ENCODE assay signal across 18 cellular contexts in the genomic region with DNA sequence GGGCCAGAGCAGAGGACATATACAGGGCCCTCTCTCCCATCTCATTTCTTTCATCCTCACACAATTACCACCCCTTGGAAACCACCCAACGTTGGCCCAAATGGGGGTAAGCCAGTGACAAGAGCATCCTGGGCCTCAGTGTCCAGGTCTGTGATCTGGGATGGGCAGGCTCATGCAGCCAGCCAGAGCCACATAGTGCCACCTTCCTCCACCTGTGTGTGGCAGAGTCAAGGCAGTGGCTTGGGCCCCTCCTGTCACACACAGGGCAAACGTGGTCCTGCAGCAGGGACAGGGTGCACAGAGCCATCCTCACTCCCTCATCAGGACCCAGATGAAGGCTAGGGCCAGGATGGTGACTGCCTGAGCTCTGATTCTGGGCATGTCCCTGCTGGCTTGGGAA. TPM values are rescaled to one million over a fixed set of nuclear protein-coding genes. Genes with fewer than 3 reads are reported as not detected.
DNase-seq lines count a peak whose midpoint lies in the region; ATAC-seq and TF ChIP-seq lines count a peak whose summit lies in the region.
"Had no signal": no experiment of that assay in that cellular context is flagged by ENCODE, and none has a peak within 500 bp of the region (broad histone marks: within the 10 kb centered on the region; RNA-seq: fewer than 3 reads in every experiment).

No MANE protein-coding gene starts in this region.

- no peaks in the 10 kb centered on the region for H3K9me3 ChIP-seq in BLaER1 treated with 17β-estradiol and CSF1 and Interleukin-3, amounts not matched to agents 10 nM and 100 nM (replicated peaks in 1 of 11)
- H3K9me3 ChIP-seq in cardiac muscle cell (ENCODE audit: low read depth) (no peaks in the 10 kb centered on the region), lung (ENCODE audit: control insufficient read depth in 2 of 2, insufficient read depth in 1 of 2, low read length in 1 of 2) (no peaks in the 10 kb centered on the region), spleen (no peaks in the 10 kb centered on the region), thyroid gland (no peaks in the 10 kb centered on the region)

- intact Hi-C loops in spleen (cut with DNase I; ENCODE audit: low total_unique reads) (no loop called here), thyroid gland (cut with DNase I) (loop anchor here (5.0 to 10.0 kb wide), 3 partner anchors 42 to 161 kb away; partner anchors contain the start of gene TMIE)

- H3K4me3 ChIP-seq in BLaER1 treated with 17β-estradiol and CSF1 and Interleukin-3, amounts not matched to agents 10 nM and 100 nM = no peak overlapping the region
- H3K4me3 ChIP-seq in cardiac muscle cell (no peak overlapping the region), lung (no peak overlapping the region), spleen (no peak overlapping the region), thyroid gland (replicated peaks in 1 of 3) (no peak overlapping the region)
- H3K4me3 ChIP-seq: GM23248, K562, PC-9 had no signal

- peaks cover 7 to 78% (median 57%) of the 10 kb centered on the region in 10 experiments; a peak in 19 of 20 replicates for H3K4me1 ChIP-seq in BLaER1 treated with 17β-estradiol and CSF1 and Interleukin-3, amounts not matched to agents 10 nM and 100 nM
- H3K4me1 ChIP-seq in cardiac muscle cell (ENCODE audit: low read depth) (peaks cover 44% of the 10 kb centered on the region), lung (ENCODE audit: control insufficient read depth in 2 of 2, insufficient read depth in 2 of 2, low read length in 2 of 2) (peaks cover 6 to 19% of the 10 kb centered on the region in 2 donors), spleen (peaks cover 0 to 70% (median 28%) of the 10 kb centered on the region in 6 donors), thyroid gland (peaks cover 10 to 25% of the 10 kb centered on the region in 2 donors)

- no peaks in the 10 kb centered on the region for H3K27me3 ChIP-seq in BLaER1 treated with 17β-estradiol and CSF1 and Interleukin-3, amounts not matched to agents 10 nM and 100 nM
- H3K27me3 ChIP-seq in cardiac muscle cell (no peaks in the 10 kb centered on the region), lung (ENCODE audit: control insufficient read depth, insufficient read depth) (no peaks in the 10 kb centered on the region), spleen (replicated peaks in 1 of 7) (peaks cover 0 to 16% (median 0%) of the 10 kb centered on the region in 7 donors), thyroid gland (no peaks in the 10 kb centered on the region)

- no peak for TF ChIP-seq POLR2A in spleen (IDR thresholded peaks at IDR 0.05)
- TF ChIP-seq POLR2A in thyroid gland (IDR thresholded peaks at IDR 0.05) = no peak

- 58 to 59% methylated on average over 2 of the region's 2 CpGs for WGBS in lung, 2 donors
- WGBS in spleen, 5 donors = 38 to 68% (median 61%) methylated on average over 2 of the region's 2 CpGs
- 57 to 67% methylated on average over 1 of the region's 2 CpGs for WGBS in thyroid gland, 2 donors

- no peaks in the 10 kb centered on the region for H3K36me3 ChIP-seq in BLaER1 treated with 17β-estradiol and CSF1 and Interleukin-3, amounts not matched to agents 10 nM and 100 nM
- H3K36me3 ChIP-seq in cardiac muscle cell (no peaks in the 10 kb centered on the region), lung (ENCODE audit: control insufficient read depth in 2 of 2, insufficient read depth in 2 of 2, low read length in 2 of 2) (no peaks in the 10 kb centered on the region), spleen (no peaks in the 10 kb centered on the region), thyroid gland (no peaks in the 10 kb centered on the region)

- no peaks in the 10 kb centered on the region; a peak in 2 of 22 replicates for H4K20me1 ChIP-seq in BLaER1 treated with 17β-estradiol and CSF1 and Interleukin-3, amounts not matched to agents 10 nM and 100 nM

- no peak for ATAC-seq in lung (ENCODE audit: insufficient read depth, low FRiP score)
- ATAC-seq in HG02763 (IDR thresholded peaks at IDR 0.05; ENCODE audit: unreplicated experiment) = no peak
- ATAC-seq: K562 had no signal

- peak overlapping the region in 3 of 11 experiments; percentile 2 to 38 (median 29); a peak in 3 of 22 replicates for H3K9ac ChIP-seq in BLaER1 treated with 17β-estradiol and CSF1 and Interleukin-3, amounts not matched to agents 10 nM and 100 nM
- H3K9ac ChIP-seq: GM23248 had no signal

- peak overlapping the region in 4 of 11 experiments; percentile 11 to 48 (median 27); a peak in 6 of 22 replicates for H3K27ac ChIP-seq in BLaER1 treated with 17β-estradiol and CSF1 and Interleukin-3, amounts not matched to agents 10 nM and 100 nM
- H3K27ac ChIP-seq in cardiac muscle cell (peak overlapping the region; percentile 100), lung (ENCODE audit: low read depth in 1 of 2, low read length in 1 of 2) (peak overlapping the region; percentile 8 to 90), spleen (peak overlapping the region in 6 of 8 donors; percentile 20 to 69 (median 58)), thyroid gland (no peak overlapping the region)
- H3K27ac ChIP-seq: GM23248, PC-9 had no signal

- DNase-seq in cardiac muscle cell (ENCODE audit: low read depth in 1 of 2, low spot score in 1 of 2) (no peak), lung (ENCODE audit: low spot score) (no peak), spleen (peak; percentile 43), RPMI8226 (no peak), thyroid gland (no peak)
- no peak for DNase-seq in stimulated activated CD8-positive, alpha-beta memory T cell treated with anti-CD3 and anti-CD28 coated beads, Interleukin-4, amount 100 ng/mL, for 48 hours
- DNase-seq: DMS79, NCI-H1092, NCI-H1694, NCI-H446 treated with DMSO at 0.1 percent for 48 hours, NCI-H774, PC-9, SHP77 had no signal

- TF ChIP-seq CTCF in cardiac muscle cell (IDR thresholded peaks at IDR 0.05; ENCODE audit: low read depth, low read length) (no peak), lung (IDR thresholded peaks at IDR 0.05; ENCODE audit: control extremely low read depth, extremely low read depth) (no peak), spleen (IDR thresholded peaks at IDR 0.05 in 8 of 11, conservative IDR thresholded peaks at IDR 0.05 in 3 of 11) (no peak), thyroid gland (IDR thresholded peaks at IDR 0.05) (no peak)

- peak overlapping the region in 7 of 11 experiments; percentile 14 to 50 (median 31); a peak in 5 of 22 replicates for H3K4me2 ChIP-seq in BLaER1 treated with 17β-estradiol and CSF1 and Interleukin-3, amounts not matched to agents 10 nM and 100 nM
- H3K4me2 ChIP-seq: PC-9 had no signal

RNA-seq across cellular contexts. Expression of gene MYL3, which starts 2.3 kb away (rescaled TPM):
- total RNA-seq in cardiac muscle cell (2,390 and 3,091 TPM in 2 replicates), lung (1 to 10 TPM; 2.8 to 4.1 TPM), spleen (10 to 100 TPM in 2 of 7 donors, 1 to 10 TPM in 5; 1.9 to 16.2 (median 7.3) TPM), thyroid gland (1 to 10 TPM in 2 of 4 donors, not detected in 2; 1.8 to 2.8 TPM)
- polyA plus RNA-seq in cardiac muscle cell (2,590 and 3,027 TPM in 2 replicates), lung (1 to 10 TPM; 1.9 to 2.4 TPM), spleen (1 to 10 TPM; 2.6 to 6.7 (median 5.3) TPM)
- total RNA-seq: CD4-positive, alpha-beta memory T cell; GM23248; PC-9 had no signal
- polyA plus RNA-seq: CD4-positive, alpha-beta memory T cell; GM23248 had no signal

RNA-seq across cellular contexts. Expression of gene PTH1R, which starts 12.0 kb away (rescaled TPM):
- 101 and 121 TPM in 2 replicates for total RNA-seq in cardiac muscle cell
- 112 and 164 TPM in 2 replicates for polyA plus RNA-seq in cardiac muscle cell
- 10 to 100 TPM; 14.7 to 25.1 TPM for total RNA-seq in lung
- polyA plus RNA-seq in lung = 10 to 100 TPM; 11.2 to 29.7 TPM
- total RNA-seq in spleen = 10 to 100 TPM in 6 of 7 donors, 1 to 10 TPM in 1; 5.1 to 38.7 (median 21.9) TPM
- 100 to 1,000 TPM in 1 of 3 donors, 10 to 100 TPM in 2; 61.8 to 190 (median 67.1) TPM for polyA plus RNA-seq in spleen
- total RNA-seq in thyroid gland = 10 to 100 TPM in 1 of 4 donors, 1 to 10 TPM in 3; 1.2 to 10.6 (median 4.4) TPM
- total RNA-seq: CD4-positive, alpha-beta memory T cell; K562; PC-9 had no signal
- polyA plus RNA-seq: CD4-positive, alpha-beta memory T cell; K562 had no signal

Comparison
In these comparisons a context has a peak if more than half of its experiments do, and no peak if none do; other contexts are left out.
1. H3K27ac ChIP-seq: peak in cardiac muscle cell (single experiment), lung (2 of 2) and spleen (6 of 8); none in thyroid gland (0 of 3).
2. RNA of gene MYL3, which starts 2.3 kb away (total RNA-seq): 2,390 to 3,091 TPM in cardiac muscle cell; 1.9 to 16.2 TPM in spleen, 2.8 to 4.1 TPM in lung and 1.8 to 2.8 TPM in thyroid gland; every median in the first group is over 100 times any median in the second.